17 cellular contexts compared by ENCODE assay signal in genomic region chr2:163665817-163666216, GRCh38.
DNase-seq lines count a peak whose midpoint lies in the region; ATAC-seq and TF ChIP-seq lines count a peak whose summit lies in the region.
"Had no signal": no experiment of that assay in that cellular context is flagged by ENCODE, and none has a peak within 500 bp of the region (broad histone marks: within the 10 kb centered on the region; RNA-seq: fewer than 3 reads in every experiment).

No MANE protein-coding gene starts in this region.

- H3K36me3 ChIP-seq in left ventricle myocardium inferior (no peaks in the 10 kb centered on the region), PC-3 (ENCODE audit: low read depth, low read length) (no peaks in the 10 kb centered on the region)
- H3K36me3 ChIP-seq: esophagus squamous epithelium, prostate gland, stomach had no signal

- H4K20me1 ChIP-seq in PC-3 (ENCODE audit: low read length), result no peaks in the 10 kb centered on the region

- in situ Hi-C loops in GM13976 (cut with MboI; ENCODE audit: low sequenced_read_pairs, unreplicated experiment), result no loop called here

- intact Hi-C loops in left ventricle myocardium inferior (cut with micrococcal nuclease), result no loop called here
- intact Hi-C loops in left cardiac atrium (cut with DNase I), result no loop called here
- intact Hi-C loops in PC-3 (cut with micrococcal nuclease), result loop anchor here (5.0 kb wide), 1 partner anchor 111 kb away; no protein-coding TSS in a partner anchor

- no peak for ATAC-seq in left cardiac atrium
- peak; percentile 54 for ATAC-seq in PC-3
- ATAC-seq: activated CD8-positive, alpha-beta T cell treated with anti-CD3 and anti-CD28 coated beads for 36 hours; left lobe of liver had no signal

- CTCF ChIA-PET in PC-3 (lab: Charles Lee), result no interaction called here

- H3K4me1 ChIP-seq in left ventricle myocardium inferior, result peaks cover 55% of the 10 kb centered on the region
- H3K4me1 ChIP-seq in PC-3 (ENCODE audit: insufficient read depth, low read length), result peaks cover 40% of the 10 kb centered on the region
- H3K4me1 ChIP-seq: prostate gland had no signal

- no peaks in the 10 kb centered on the region for H3K79me2 ChIP-seq in PC-3 (ENCODE audit: low read length)

- H3K27me3 ChIP-seq in left ventricle myocardium inferior (ENCODE audit: low read depth) (no peaks in the 10 kb centered on the region), PC-3 (ENCODE audit: low read length) (no peaks in the 10 kb centered on the region)
- H3K27me3 ChIP-seq: esophagus squamous epithelium, stomach had no signal

- H3K4me3 ChIP-seq in left ventricle myocardium inferior, result no peak overlapping the region
- no peak overlapping the region for H3K4me3 ChIP-seq in PC-3 (ENCODE audit: low read length)
- H3K4me3 ChIP-seq: esophagus squamous epithelium, prostate gland, stomach had no signal

- H3K27ac ChIP-seq in left ventricle myocardium inferior (replicated peaks), result peak overlapping the region; percentile 82
- H3K27ac ChIP-seq in PC-3 (ENCODE audit: low read length), result peak overlapping the region; percentile 17; the same call in 1 of the 2 replicates
- H3K27ac ChIP-seq: esophagus squamous epithelium, prostate gland, stomach had no signal

- H3K9ac ChIP-seq in PC-3 (ENCODE audit: low read length), result no peak overlapping the region

- POLR2A ChIA-PET in PC-3 (lab: Charles Lee; ENCODE audit: unreplicated experiment), result no interaction called here

- H3K4me2 ChIP-seq in PC-3 (ENCODE audit: low read length), result peak overlapping the region; percentile 30

- no peaks in the 10 kb centered on the region for H3K9me2 ChIP-seq in PC-3 (replicated peaks; ENCODE audit: low read length)

- BruUV-seq in PC-3 (replicated peaks; lab: Mats Ljungman, UMichigan), result no TSS peak

- DNase-seq in left ventricle myocardium inferior (no peak), left cardiac atrium (no peak), PC-3 (peak; percentile 72), fibroblast of gingiva (ENCODE audit: low read depth) (peak; percentile 13), DMS153 (lab: John Stamatoyannopoulos, UW) (no peak), DMS 273 (lab: John Stamatoyannopoulos, UW; ENCODE audit: unreplicated experiment) (no peak), activated T-cell treated with anti-CD3 and anti-CD28 coated beads for 4 hours (no peak), GM13976 (ENCODE audit: low spot score) (no peak)
- DNase-seq: activated CD8-positive, alpha-beta T cell treated with anti-CD3 and anti-CD28 coated beads for 36 hours; aorta; esophagus squamous epithelium; NCI-H187; NCI-H446; stimulated activated CD4-positive, alpha-beta T cell treated with anti-CD3 and anti-CD28 coated beads, Interleukin-15, amount 100 ng/mL, for 24 hours; stomach had no signal

- H2AFZ ChIP-seq in PC-3 (ENCODE audit: low read length), result no peak overlapping the region

- no peaks in the 10 kb centered on the region for H3K9me3 ChIP-seq in left ventricle myocardium inferior (replicated peaks)
- no peaks in the 10 kb centered on the region for H3K9me3 ChIP-seq in PC-3 (ENCODE audit: low read length)
- H3K9me3 ChIP-seq: esophagus squamous epithelium, prostate gland, stomach had no signal

- no peaks in the 10 kb centered on the region for H3F3A ChIP-seq in PC-3 (ENCODE audit: low read length, unreplicated experiment)

- TF ChIP-seq CTCF in left ventricle myocardium inferior (IDR thresholded peaks at IDR 0.05; ENCODE audit: borderline replicate concordance) (no peak), PC-3 (conservative IDR thresholded peaks at IDR 0.05; ENCODE audit: low read depth, low read length) (no peak), GM13976 (IDR thresholded peaks at IDR 0.05; ENCODE audit: borderline replicate concordance, control extremely low read depth, extremely low read depth, insufficient read depth, missing control alignments) (no peak)

Comparison
In these comparisons a context has a peak if more than half of its experiments do, and no peak if none do; other contexts are left out.
1. DNase-seq: peak in PC-3 (single experiment) and fibroblast of gingiva (single experiment); none in left ventricle myocardium inferior (single experiment), left cardiac atrium (single experiment), DMS153 (single experiment), DMS 273 (single experiment), activated T-cell treated with anti-CD3 and anti-CD28 coated beads for 4 hours (single experiment) and GM13976 (single experiment).